Comparison of ENCODE assay signal across 25 cellular contexts in the genomic region with DNA sequence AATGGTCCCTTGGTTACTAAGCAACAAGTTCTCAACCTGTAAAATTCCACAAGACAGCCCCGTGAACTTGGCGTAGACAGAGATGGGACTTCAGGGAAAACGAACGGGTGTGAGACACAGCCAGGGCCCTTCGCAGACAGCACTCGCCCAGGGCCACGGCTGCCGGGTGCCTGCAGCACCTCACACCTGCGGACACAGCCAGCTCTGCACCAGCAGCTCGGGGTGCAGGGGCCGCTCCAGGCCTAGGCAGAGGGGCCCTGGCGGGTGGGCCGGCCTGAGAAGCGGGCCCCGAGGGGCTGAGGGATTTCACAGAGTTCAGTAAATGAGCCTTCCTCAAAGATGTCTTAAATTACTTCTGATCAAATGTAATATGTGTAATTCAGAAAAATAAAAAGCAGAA.
"Had no signal": no experiment of that assay in that cellular context is flagged by ENCODE, and none has a peak within 500 bp of the region (broad histone marks: within the 10 kb centered on the region; RNA-seq: fewer than 3 reads in every experiment).

No MANE protein-coding gene starts in this region.

- H3K4me1 Mint-ChIP-seq: mesothelial cell of epicardium had no signal

- H3K36me3 ChIP-seq: colonic mucosa had no signal

- ATAC-seq: effector memory CD8-positive, alpha-beta T cell; esophagus mucosa; gastrocnemius medialis; heart right ventricle; left colon; left lobe of liver; lower lobe of right lung; mucosa of descending colon had no signal

- H3K4me3 Mint-ChIP-seq: dendritic cell treated with granulocyte-macrophage colony-stimulating factor and Interleukin-4, amounts not matched to agents 40 ng/mL and 50 ng/mL, for 4 days; effector memory CD8-positive, alpha-beta T cell; endodermal cell; mesothelial cell of epicardium; naive B cell had no signal

- H3K27ac ChIP-seq: colonic mucosa, epithelial cell of prostate, esophagus squamous epithelium, gastrocnemius medialis, heart right ventricle, left ventricle myocardium inferior, lower lobe of right lung had no signal

- DNase-seq: colonic mucosa; cortex of kidney; effector CD8-positive, alpha-beta T cell; effector memory CD8-positive, alpha-beta T cell; endodermal cell; erythroblast; esophagus squamous epithelium; foreskin fibroblast; foreskin melanocyte; gastrocnemius medialis; glutamatergic neuron; heart right ventricle; hippocampal formation; kidney glomerular epithelial cell; left colon; left ventricle myocardium inferior; lower lobe of right lung; mesenchymal stem cell; naive B cell had no signal

- H3K27me3 ChIP-seq: colonic mucosa, esophagus squamous epithelium, gastrocnemius medialis, heart right ventricle had no signal

- H3K27ac Mint-ChIP-seq: dendritic cell treated with granulocyte-macrophage colony-stimulating factor and Interleukin-4, amounts not matched to agents 40 ng/mL and 50 ng/mL, for 4 days; effector memory CD8-positive, alpha-beta T cell; mesothelial cell of epicardium had no signal

- H3K9me3 ChIP-seq: colonic mucosa, esophagus squamous epithelium, gastrocnemius medialis, heart right ventricle, left ventricle myocardium inferior, lower lobe of right lung, mucosa of descending colon had no signal

- H3K4me1 ChIP-seq: colonic mucosa, esophagus squamous epithelium, gastrocnemius medialis, lower lobe of right lung had no signal

- H3K27me3 Mint-ChIP-seq: dendritic cell treated with granulocyte-macrophage colony-stimulating factor and Interleukin-4, amounts not matched to agents 40 ng/mL and 50 ng/mL, for 4 days; effector memory CD8-positive, alpha-beta T cell; naive B cell had no signal

- H3K4me3 ChIP-seq: colonic mucosa, esophagus squamous epithelium, gastrocnemius medialis, heart right ventricle, left ventricle myocardium inferior, lower lobe of right lung, mucosa of descending colon had no signal

- H3K9me3 Mint-ChIP-seq: dendritic cell treated with granulocyte-macrophage colony-stimulating factor and Interleukin-4, amounts not matched to agents 40 ng/mL and 50 ng/mL, for 4 days; effector memory CD8-positive, alpha-beta T cell; endodermal cell; mesothelial cell of epicardium; naive B cell had no signal
